Comparison of ENCODE assay signal across 25 cellular contexts in the genomic region with DNA sequence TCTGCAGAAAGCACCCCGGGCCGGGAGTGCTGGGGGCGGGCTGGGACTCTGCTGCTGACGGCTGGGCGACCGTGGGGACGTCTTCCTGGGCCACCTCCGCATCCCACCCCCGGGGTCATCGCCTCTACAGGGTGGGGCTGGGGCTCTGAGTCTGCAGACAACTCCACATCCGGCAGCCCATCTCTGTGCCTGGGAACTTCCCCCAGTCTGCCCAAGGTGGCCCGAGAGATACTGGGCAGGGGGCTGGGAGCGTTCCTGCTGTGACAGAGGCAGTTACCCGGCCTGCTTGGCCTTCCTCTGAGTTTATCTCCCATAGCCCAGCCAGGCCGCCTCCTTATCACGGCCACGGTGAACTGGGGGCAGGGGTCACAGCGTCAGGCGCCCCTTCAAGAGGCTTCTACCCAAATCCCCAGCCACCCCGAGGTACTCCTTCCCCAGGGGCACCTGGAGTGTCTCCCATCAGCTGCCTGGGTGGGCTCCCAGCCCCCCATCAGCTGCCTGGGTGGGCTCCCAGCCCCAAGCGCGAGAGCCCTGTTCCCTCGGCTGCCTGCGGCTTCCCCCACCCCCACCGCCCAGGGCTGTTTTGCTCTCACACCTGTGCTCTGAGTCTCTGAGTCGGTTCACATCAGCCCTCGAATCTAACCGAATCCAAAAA. TPM values are rescaled to one million over a fixed set of nuclear protein-coding genes. Genes with fewer than 3 reads are reported as not detected.
A peak's percentile ranks its signal among the peaks of the same experiment; 100 is the strongest.
DNase-seq lines count a peak whose midpoint lies in the region; ATAC-seq and TF ChIP-seq lines count a peak whose summit lies in the region.
"Had no signal": no experiment of that assay in that cellular context is flagged by ENCODE, and none has a peak within 500 bp of the region (broad histone marks: within the 10 kb centered on the region; RNA-seq: fewer than 3 reads in every experiment).

No MANE protein-coding gene starts in this region.

- no peak overlapping the region for H3K27ac Mint-ChIP-seq in activated CD4-positive, alpha-beta T cell treated with anti-CD3 and anti-CD28 coated beads for 36 hours
- H3K27ac Mint-ChIP-seq in activated CD4-positive, alpha-beta T cell treated with anti-CD3 and anti-CD28 coated beads, Interleukin-2, amount 10 ng/mL, durations not matched to agents 24 days and 14 days: no peak overlapping the region
- H3K27ac Mint-ChIP-seq in endodermal cell: no peak overlapping the region
- H3K27ac Mint-ChIP-seq: HFFc6; natural killer cell; stimulated activated naive CD8-positive, alpha-beta T cell treated with anti-CD3 and anti-CD28 coated beads, Interleukin-15, amount 100 ng/mL, for 72 hours had no signal

- H3K9ac ChIP-seq in endodermal cell (ENCODE audit: extremely low read depth, low read length, poor library complexity, severe bottlenecking): no peak overlapping the region

- DNase-seq in activated CD4-positive, alpha-beta T cell treated with anti-CD3 and anti-CD28 coated beads for 36 hours: no peak
- DNase-seq in activated CD4-positive, alpha-beta T cell treated with anti-CD3 and anti-CD28 coated beads, Interleukin-2, amount 10 ng/mL, durations not matched to agents 24 days and 14 days: no peak
- DNase-seq in OCI-M2 (lab: John Stamatoyannopoulos, UW; ENCODE audit: unreplicated experiment): peak; percentile 65
- DNase-seq in endodermal cell: no peak
- no peak for DNase-seq in occipital lobe (lab: John Stamatoyannopoulos, UW)
- DNase-seq: activated CD4-positive, alpha-beta T cell treated with anti-CD3 and anti-CD28 coated beads, Interleukin-2, amount 50 U/mL, for 48 hours; activated gamma-delta T cell treated with Interleukin-2 at 50 U/mL for 16 hours; foreskin keratinocyte; HFFc6; kidney glomerular epithelial cell; mesenchymal stem cell; natural killer cell; NCI-H1436 treated with DMSO at 0.1 percent for 48 hours; NCI-H2227 treated with DMSO at 0.1 percent for 48 hours; NCI-H774; posterior cingulate gyrus; stimulated activated naive CD8-positive, alpha-beta T cell treated with anti-CD3 and anti-CD28 coated beads, Interleukin-15, amount 100 ng/mL, for 72 hours; trophoblast cell had no signal

- H3K9me3 ChIP-seq in endodermal cell (ENCODE audit: control insufficient read depth, low read length) (peaks cover 6% of the 10 kb centered on the region), thymus (ENCODE audit: control insufficient read depth) (peaks cover 7% of the 10 kb centered on the region)

- H3K9me3 Mint-ChIP-seq in activated CD4-positive, alpha-beta T cell treated with anti-CD3 and anti-CD28 coated beads for 36 hours (ENCODE audit: low read depth): peaks cover 2% of the 10 kb centered on the region
- peaks cover 7% of the 10 kb centered on the region for H3K9me3 Mint-ChIP-seq in activated CD4-positive, alpha-beta T cell treated with anti-CD3 and anti-CD28 coated beads, Interleukin-2, amount 10 ng/mL, durations not matched to agents 24 days and 14 days
- peaks cover 7% of the 10 kb centered on the region for H3K9me3 Mint-ChIP-seq in endodermal cell

- 83 to 91% methylated on average over 17 to 28 of the region's 28 CpGs for WGBS in endodermal cell (ENCODE audit: insufficient coverage in 1 of 2, insufficient read length in 1 of 2), 2 experiments
- 30% methylated on average over 28 of the region's 28 CpGs for WGBS in thymus

- intact Hi-C loops in activated CD4-positive, alpha-beta T cell treated with anti-CD3 and anti-CD28 coated beads for 36 hours (cut with DNase I, micrococcal nuclease): loop anchor here in 1 of 2 experiments (5.0 kb wide), 1 partner anchor 40 kb away; no protein-coding TSS in a partner anchor
- intact Hi-C loops in activated CD4-positive, alpha-beta T cell treated with anti-CD3 and anti-CD28 coated beads, Interleukin-2, amount 10 ng/mL, durations not matched to agents 24 days and 14 days (cut with micrococcal nuclease): no loop called here

- H3K4me3 ChIP-seq in endodermal cell (ENCODE audit: low read length): no peak overlapping the region
- peak overlapping the region; percentile 30 for H3K4me3 ChIP-seq in thymus (ENCODE audit: low read length)

- no peaks in the 10 kb centered on the region for H3K4me1 Mint-ChIP-seq in activated CD4-positive, alpha-beta T cell treated with anti-CD3 and anti-CD28 coated beads for 36 hours
- no peaks in the 10 kb centered on the region for H3K4me1 Mint-ChIP-seq in activated CD4-positive, alpha-beta T cell treated with anti-CD3 and anti-CD28 coated beads, Interleukin-2, amount 10 ng/mL, durations not matched to agents 24 days and 14 days
- H3K4me1 Mint-ChIP-seq in endodermal cell: no peaks in the 10 kb centered on the region
- H3K4me1 Mint-ChIP-seq: natural killer cell had no signal

- POLR2A ChIA-PET in activated CD4-positive, alpha-beta T cell treated with anti-CD3 and anti-CD28 coated beads for 36 hours (lab: Charles Lee): no interaction called here

- H3K27ac ChIP-seq in endodermal cell (ENCODE audit: low read depth, low read length) (peak overlapping the region; percentile 44), thymus (ENCODE audit: low read depth) (peak overlapping the region; percentile 97)
- H3K27ac ChIP-seq: 22Rv1, foreskin keratinocyte had no signal

- H3K36me3 Mint-ChIP-seq in activated CD4-positive, alpha-beta T cell treated with anti-CD3 and anti-CD28 coated beads for 36 hours (ENCODE audit: low read depth): no peaks in the 10 kb centered on the region
- H3K36me3 Mint-ChIP-seq in activated CD4-positive, alpha-beta T cell treated with anti-CD3 and anti-CD28 coated beads, Interleukin-2, amount 10 ng/mL, durations not matched to agents 24 days and 14 days (ENCODE audit: low read depth): no peaks in the 10 kb centered on the region
- H3K36me3 Mint-ChIP-seq in endodermal cell (ENCODE audit: low read depth): no peaks in the 10 kb centered on the region
- H3K36me3 Mint-ChIP-seq: natural killer cell had no signal

- no peak for TF ChIP-seq CTCF in endodermal cell (conservative IDR thresholded peaks at IDR 0.05)

- H3K27me3 Mint-ChIP-seq in activated CD4-positive, alpha-beta T cell treated with anti-CD3 and anti-CD28 coated beads for 36 hours: no peaks in the 10 kb centered on the region
- peaks cover 3% of the 10 kb centered on the region for H3K27me3 Mint-ChIP-seq in activated CD4-positive, alpha-beta T cell treated with anti-CD3 and anti-CD28 coated beads, Interleukin-2, amount 10 ng/mL, durations not matched to agents 24 days and 14 days
- no peaks in the 10 kb centered on the region for H3K27me3 Mint-ChIP-seq in endodermal cell (ENCODE audit: insufficient read depth)

- H3K27me3 ChIP-seq in endodermal cell (ENCODE audit: control insufficient read depth, insufficient read depth, low read length, poor library complexity, severe bottlenecking): no peaks in the 10 kb centered on the region
- no peaks in the 10 kb centered on the region for H3K27me3 ChIP-seq in thymus (ENCODE audit: control insufficient read depth, insufficient read depth)

- no peaks in the 10 kb centered on the region for H3K36me3 ChIP-seq in endodermal cell (ENCODE audit: control insufficient read depth, insufficient read depth, low read length)
- H3K36me3 ChIP-seq in thymus (ENCODE audit: control insufficient read depth, insufficient read depth): no peaks in the 10 kb centered on the region

- peak; percentile 36 for ATAC-seq in activated CD4-positive, alpha-beta T cell treated with anti-CD3 and anti-CD28 coated beads for 36 hours
- ATAC-seq in HG03571 (IDR thresholded peaks at IDR 0.05; ENCODE audit: unreplicated experiment): no peak
- ATAC-seq in HG03135 (IDR thresholded peaks at IDR 0.05; ENCODE audit: unreplicated experiment): no peak
- ATAC-seq: foreskin keratinocyte; natural killer cell; stimulated activated naive CD8-positive, alpha-beta T cell treated with anti-CD3 and anti-CD28 coated beads, Interleukin-15, amount 100 ng/mL, for 72 hours had no signal

- H3K4me3 Mint-ChIP-seq in activated CD4-positive, alpha-beta T cell treated with anti-CD3 and anti-CD28 coated beads for 36 hours: no peak overlapping the region
- no peak overlapping the region for H3K4me3 Mint-ChIP-seq in activated CD4-positive, alpha-beta T cell treated with anti-CD3 and anti-CD28 coated beads, Interleukin-2, amount 10 ng/mL, durations not matched to agents 24 days and 14 days
- H3K4me3 Mint-ChIP-seq in endodermal cell: no peak overlapping the region
- H3K4me3 Mint-ChIP-seq: HFFc6; natural killer cell; stimulated activated naive CD8-positive, alpha-beta T cell treated with anti-CD3 and anti-CD28 coated beads, Interleukin-15, amount 100 ng/mL, for 72 hours had no signal

- CTCF ChIA-PET in activated CD4-positive, alpha-beta T cell treated with anti-CD3 and anti-CD28 coated beads for 36 hours (lab: Charles Lee): no interaction called here

- H3K4me1 ChIP-seq in endodermal cell (ENCODE audit: control insufficient read depth, insufficient read depth, low read length) (peaks cover 4% of the 10 kb centered on the region), thymus (ENCODE audit: control insufficient read depth, insufficient read depth, low read length) (peaks cover 53% of the 10 kb centered on the region)
- H3K4me1 ChIP-seq: foreskin keratinocyte had no signal

RNA-seq across cellular contexts. Expression of a gene that starts 15.5 kb away (rescaled TPM):
- under 1 TPM; 0.30 to 0.34 TPM for total RNA-seq in activated CD4-positive, alpha-beta T cell treated with anti-CD3 and anti-CD28 coated beads for 36 hours
- total RNA-seq in activated CD4-positive, alpha-beta T cell treated with anti-CD3 and anti-CD28 coated beads, Interleukin-2, amount 10 ng/mL, durations not matched to agents 24 days and 14 days: not detected in 2 replicates
- 1 to 10 TPM; 1.0 to 3.1 TPM for total RNA-seq in endodermal cell
- polyA plus RNA-seq in endodermal cell (2013, experiment 1 of 2): 5.5 TPM
- 4.3 TPM for polyA plus RNA-seq in endodermal cell (2013, experiment 2 of 2)
- 19.1 TPM for polyA plus RNA-seq in thymus
- 1.9 TPM for total RNA-seq in occipital lobe
- total RNA-seq: dermis microvascular lymphatic vessel endothelial cell, HFFc6, RPMI7951 had no signal
- polyA plus RNA-seq: BJ had no signal
